ENCODE assay signal across 20 cellular contexts in the genomic region with DNA sequence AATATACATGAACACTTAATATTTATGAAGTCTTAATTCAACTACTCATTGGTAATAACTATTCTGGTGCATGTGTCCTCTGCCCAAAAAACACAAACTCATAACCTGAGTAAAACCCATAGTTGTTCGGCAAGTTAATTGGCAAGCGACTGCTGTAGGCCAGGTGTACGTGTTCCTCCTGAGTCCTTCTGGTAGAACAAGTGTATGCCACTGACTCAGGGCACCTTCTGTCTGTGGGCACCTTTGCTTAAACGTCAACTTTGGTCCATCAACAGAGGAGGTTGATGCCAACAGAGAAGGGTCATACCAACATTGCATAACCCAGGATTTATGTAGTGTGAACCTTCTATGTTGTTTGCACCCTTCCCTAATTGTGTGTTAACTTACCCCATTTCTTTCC. TPM values are rescaled to one million over a fixed set of nuclear protein-coding genes. Genes with fewer than 3 reads are reported as not detected.
A peak's percentile ranks its signal among the peaks of the same experiment; 100 is the strongest.
DNase-seq lines count a peak whose midpoint lies in the region; ATAC-seq and TF ChIP-seq lines count a peak whose summit lies in the region.
"Had no signal": no experiment of that assay in that cellular context is flagged by ENCODE, and none has a peak within 500 bp of the region (broad histone marks: within the 10 kb centered on the region; RNA-seq: fewer than 3 reads in every experiment).

No MANE protein-coding gene starts in this region.

- no peaks in the 10 kb centered on the region for H3K36me3 Mint-ChIP-seq in Caco-2 (ENCODE audit: insufficient read depth, unreplicated experiment)
- H3K36me3 Mint-ChIP-seq: CD14-positive monocyte; CD4-positive, alpha-beta memory T cell; CD4-positive, CD25-positive, alpha-beta regulatory T cell; CD8-positive, alpha-beta memory T cell had no signal

- peak overlapping the region; percentile 11 for H3K27ac Mint-ChIP-seq in Caco-2 (ENCODE audit: unreplicated experiment)
- H3K27ac Mint-ChIP-seq: CD4-positive, alpha-beta memory T cell; CD4-positive, CD25-positive, alpha-beta regulatory T cell; CD8-positive, alpha-beta memory T cell had no signal

- POLR2A ChIA-PET in Caco-2 (lab: Charles Lee), result no interaction called here
- POLR2A ChIA-PET in HEK293 (lab: Yijun Ruan, JAX), result no interaction called here

- H3K4me1 ChIP-seq in Caco-2, result peaks cover 4% of the 10 kb centered on the region; the same call in 1 of the 2 replicates
- no peaks in the 10 kb centered on the region for H3K4me1 ChIP-seq in HEK293 (ENCODE audit: control insufficient read depth, insufficient read depth, low read length)
- H3K4me1 ChIP-seq: BE2C, BLaER1 had no signal

- H3K9me3 ChIP-seq in Caco-2 (no peaks in the 10 kb centered on the region), HEK293 (ENCODE audit: control insufficient read depth, insufficient read depth, low read depth, low read length) (no peaks in the 10 kb centered on the region)
- H3K9me3 ChIP-seq: BE2C, BLaER1 had no signal

- no TSS peak for BruUV-seq in Caco-2 (replicated peaks; lab: Mats Ljungman, UMichigan)

- H3K9me3 Mint-ChIP-seq in Caco-2 (ENCODE audit: unreplicated experiment), result no peaks in the 10 kb centered on the region
- H3K9me3 Mint-ChIP-seq: CD14-positive monocyte; CD4-positive, alpha-beta memory T cell; CD4-positive, CD25-positive, alpha-beta regulatory T cell; CD8-positive, alpha-beta memory T cell had no signal

- CTCF ChIA-PET in Caco-2 (lab: Charles Lee), result no interaction called here
- CTCF ChIA-PET in HEK293 (lab: Yijun Ruan, JAX), result no interaction called here

- intact Hi-C loops in Caco-2 (cut with micrococcal nuclease; ENCODE audit: unreplicated experiment), result no loop called here

- DNase-seq in Caco-2 (no peak), DMS79 (lab: John Stamatoyannopoulos, UW) (no peak), retina (no peak)
- DNase-seq: 8988T; ACHN; BE2C; C1 segment of cervical spinal cord; Calu3; CD4-positive, alpha-beta memory T cell; CD4-positive, CD25-positive, alpha-beta regulatory T cell; CD8-positive, alpha-beta memory T cell; COR-L47; DND-41; EL; GDM1 had no signal

- H3K27ac ChIP-seq in HEK293 (ENCODE audit: extremely low read depth, low read depth, low read length), result no peak overlapping the region
- H3K27ac ChIP-seq: BLaER1 had no signal

- H3K27me3 Mint-ChIP-seq in Caco-2 (ENCODE audit: insufficient read depth, unreplicated experiment), result no peaks in the 10 kb centered on the region
- H3K27me3 Mint-ChIP-seq: CD4-positive, alpha-beta memory T cell; CD8-positive, alpha-beta memory T cell had no signal

- peak; percentile 93 for ATAC-seq in esophagus mucosa
- ATAC-seq: GM12878 had no signal

- H3K36me3 ChIP-seq in Caco-2 (ENCODE audit: control insufficient read depth, insufficient read depth, low read length) (no peaks in the 10 kb centered on the region), HEK293 (ENCODE audit: control insufficient read depth in 2 of 2, insufficient read depth in 1 of 2, low read length in 2 of 2) (no peaks in the 10 kb centered on the region)
- H3K36me3 ChIP-seq: BE2C, BLaER1 had no signal

- H3K4me1 Mint-ChIP-seq in Caco-2 (ENCODE audit: low read depth, unreplicated experiment), result no peaks in the 10 kb centered on the region
- H3K4me1 Mint-ChIP-seq: CD14-positive monocyte; CD4-positive, alpha-beta memory T cell; CD4-positive, CD25-positive, alpha-beta regulatory T cell; CD8-positive, alpha-beta memory T cell had no signal

- no peak overlapping the region for H3K4me3 Mint-ChIP-seq in Caco-2 (ENCODE audit: unreplicated experiment)
- H3K4me3 Mint-ChIP-seq: CD14-positive monocyte; CD4-positive, alpha-beta memory T cell; CD4-positive, CD25-positive, alpha-beta regulatory T cell; CD8-positive, alpha-beta memory T cell had no signal

- H3K4me3 ChIP-seq in Caco-2 (ENCODE audit: low read depth, low read length) (no peak overlapping the region), HEK293 (ENCODE audit: low read depth, low read length) (no peak overlapping the region)
- H3K4me3 ChIP-seq: BLaER1, GM12878 had no signal

- H3K27me3 ChIP-seq in Caco-2 (replicated peaks; ENCODE audit: control insufficient read depth, insufficient read depth, low read length), result no peaks in the 10 kb centered on the region
- H3K27me3 ChIP-seq: BE2C, BLaER1 had no signal

- TF ChIP-seq CTCF in Caco-2 (IDR thresholded peaks at IDR 0.05; ENCODE audit: insufficient read depth in 1 of 2, low read depth in 1 of 2, low read length in 1 of 2, severe bottlenecking in 1 of 2, unreplicated experiment in 1 of 2) (no peak), HEK293 (tag by site-specific recombination; IDR thresholded peaks at IDR 0.05) (no peak)

TF ChIP-seq in HEK293, 187 proteins besides CTCF, POLR2A, EP300 and RAD21:
- no peak for TF ChIP-seq ZNF596 (tag by site-specific recombination; IDR thresholded peaks at IDR 0.05)
- TF ChIP-seq, protein P1, sequence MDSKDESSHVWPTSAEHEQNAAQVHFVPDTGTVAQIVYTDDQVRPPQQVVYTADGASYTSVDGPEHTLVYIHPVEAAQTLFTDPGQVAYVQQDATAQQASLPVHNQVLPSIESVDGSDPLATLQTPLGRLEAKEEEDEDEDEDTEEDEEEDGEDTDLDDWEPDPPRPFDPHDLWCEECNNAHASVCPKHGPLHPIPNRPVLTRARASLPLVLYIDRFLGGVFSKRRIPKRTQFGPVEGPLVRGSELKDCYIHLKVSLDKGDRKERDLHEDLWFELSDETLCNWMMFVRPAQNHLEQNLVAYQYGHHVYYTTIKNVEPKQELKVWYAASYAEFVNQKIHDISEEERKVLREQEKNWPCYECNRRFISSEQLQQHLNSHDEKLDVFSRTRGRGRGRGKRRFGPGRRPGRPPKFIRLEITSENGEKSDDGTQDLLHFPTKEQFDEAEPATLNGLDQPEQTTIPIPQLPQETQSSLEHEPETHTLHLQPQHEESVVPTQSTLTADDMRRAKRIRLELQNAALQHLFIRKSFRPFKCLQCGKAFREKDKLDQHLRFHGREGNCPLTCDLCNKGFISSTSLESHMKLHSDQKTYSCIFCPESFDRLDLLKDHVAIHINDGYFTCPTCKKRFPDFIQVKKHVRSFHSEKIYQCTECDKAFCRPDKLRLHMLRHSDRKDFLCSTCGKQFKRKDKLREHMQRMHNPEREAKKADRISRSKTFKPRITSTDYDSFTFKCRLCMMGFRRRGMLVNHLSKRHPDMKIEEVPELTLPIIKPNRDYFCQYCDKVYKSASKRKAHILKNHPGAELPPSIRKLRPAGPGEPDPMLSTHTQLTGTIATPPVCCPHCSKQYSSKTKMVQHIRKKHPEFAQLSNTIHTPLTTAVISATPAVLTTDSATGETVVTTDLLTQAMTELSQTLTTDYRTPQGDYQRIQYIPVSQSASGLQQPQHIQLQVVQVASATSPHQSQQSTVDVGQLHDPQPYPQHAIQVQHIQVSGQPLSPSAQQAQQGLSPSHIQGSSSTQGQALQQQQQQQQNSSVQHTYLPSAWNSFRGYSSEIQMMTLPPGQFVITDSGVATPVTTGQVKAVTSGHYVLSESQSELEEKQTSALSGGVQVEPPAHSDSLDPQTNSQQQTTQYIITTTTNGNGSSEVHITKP (tag by site-specific recombination; IDR thresholded peaks at IDR 0.05), result peak; percentile 21; the same call in 1 of the 2 replicates
- TF ChIP-seq, protein P2, sequence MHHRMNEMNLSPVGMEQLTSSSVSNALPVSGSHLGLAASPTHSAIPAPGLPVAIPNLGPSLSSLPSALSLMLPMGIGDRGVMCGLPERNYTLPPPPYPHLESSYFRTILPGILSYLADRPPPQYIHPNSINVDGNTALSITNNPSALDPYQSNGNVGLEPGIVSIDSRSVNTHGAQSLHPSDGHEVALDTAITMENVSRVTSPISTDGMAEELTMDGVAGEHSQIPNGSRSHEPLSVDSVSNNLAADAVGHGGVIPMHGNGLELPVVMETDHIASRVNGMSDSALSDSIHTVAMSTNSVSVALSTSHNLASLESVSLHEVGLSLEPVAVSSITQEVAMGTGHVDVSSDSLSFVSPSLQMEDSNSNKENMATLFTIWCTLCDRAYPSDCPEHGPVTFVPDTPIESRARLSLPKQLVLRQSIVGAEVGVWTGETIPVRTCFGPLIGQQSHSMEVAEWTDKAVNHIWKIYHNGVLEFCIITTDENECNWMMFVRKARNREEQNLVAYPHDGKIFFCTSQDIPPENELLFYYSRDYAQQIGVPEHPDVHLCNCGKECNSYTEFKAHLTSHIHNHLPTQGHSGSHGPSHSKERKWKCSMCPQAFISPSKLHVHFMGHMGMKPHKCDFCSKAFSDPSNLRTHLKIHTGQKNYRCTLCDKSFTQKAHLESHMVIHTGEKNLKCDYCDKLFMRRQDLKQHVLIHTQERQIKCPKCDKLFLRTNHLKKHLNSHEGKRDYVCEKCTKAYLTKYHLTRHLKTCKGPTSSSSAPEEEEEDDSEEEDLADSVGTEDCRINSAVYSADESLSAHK (tag by site-specific recombination; IDR thresholded peaks at IDR 0.05), result no peak
- TF ChIP-seq, protein P3, sequence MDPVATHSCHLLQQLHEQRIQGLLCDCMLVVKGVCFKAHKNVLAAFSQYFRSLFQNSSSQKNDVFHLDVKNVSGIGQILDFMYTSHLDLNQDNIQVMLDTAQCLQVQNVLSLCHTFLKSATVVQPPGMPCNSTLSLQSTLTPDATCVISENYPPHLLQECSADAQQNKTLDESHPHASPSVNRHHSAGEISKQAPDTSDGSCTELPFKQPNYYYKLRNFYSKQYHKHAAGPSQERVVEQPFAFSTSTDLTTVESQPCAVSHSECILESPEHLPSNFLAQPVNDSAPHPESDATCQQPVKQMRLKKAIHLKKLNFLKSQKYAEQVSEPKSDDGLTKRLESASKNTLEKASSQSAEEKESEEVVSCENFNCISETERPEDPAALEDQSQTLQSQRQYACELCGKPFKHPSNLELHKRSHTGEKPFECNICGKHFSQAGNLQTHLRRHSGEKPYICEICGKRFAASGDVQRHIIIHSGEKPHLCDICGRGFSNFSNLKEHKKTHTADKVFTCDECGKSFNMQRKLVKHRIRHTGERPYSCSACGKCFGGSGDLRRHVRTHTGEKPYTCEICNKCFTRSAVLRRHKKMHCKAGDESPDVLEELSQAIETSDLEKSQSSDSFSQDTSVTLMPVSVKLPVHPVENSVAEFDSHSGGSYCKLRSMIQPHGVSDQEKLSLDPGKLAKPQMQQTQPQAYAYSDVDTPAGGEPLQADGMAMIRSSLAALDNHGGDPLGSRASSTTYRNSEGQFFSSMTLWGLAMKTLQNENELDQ (tag by site-specific recombination; IDR thresholded peaks at IDR 0.05; ENCODE audit: low read depth), result no peak

RNA-seq across cellular contexts. Expression of a gene that starts 24.6 kb away (rescaled TPM):
- total RNA-seq in Caco-2 (2022), result 20.6 and 21.8 TPM in 2 replicates
- total RNA-seq in esophagus mucosa, result 23.5 TPM

RNA-seq across cellular contexts. Expression of a gene that starts 38.6 kb away (rescaled TPM):
- total RNA-seq in Caco-2 (2022), result 126 and 136 TPM in 2 replicates
- 57.1 TPM for total RNA-seq in esophagus mucosa
